ENCODE assay signal across 9 cellular contexts in the genomic region with DNA sequence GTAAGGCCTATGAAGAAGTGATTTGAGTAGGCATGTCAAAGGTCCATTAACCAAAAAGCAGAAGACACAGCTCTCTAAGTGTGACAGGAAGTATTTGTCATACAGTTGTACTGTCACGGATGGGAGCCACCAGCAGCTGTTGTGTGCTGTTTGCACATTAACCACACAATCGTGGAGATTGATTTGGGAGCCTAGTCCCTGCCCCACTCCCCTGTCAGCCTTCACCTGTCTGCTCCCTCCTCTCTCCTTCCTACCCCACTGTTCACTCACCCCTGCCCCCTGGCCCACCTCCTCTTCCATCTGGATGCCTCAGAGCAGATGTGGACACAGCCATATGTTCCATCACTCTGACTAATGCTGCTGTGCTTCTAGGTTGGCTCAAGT.
DNase-seq lines count a peak whose midpoint lies in the region; ATAC-seq and TF ChIP-seq lines count a peak whose summit lies in the region.
"Had no signal": no experiment of that assay in that cellular context is flagged by ENCODE, and none has a peak within 500 bp of the region (broad histone marks: within the 10 kb centered on the region; RNA-seq: fewer than 3 reads in every experiment).

No MANE protein-coding gene starts in this region.

- H3K4me1 ChIP-seq in upper lobe of right lung: no peaks in the 10 kb centered on the region

- H3K4me3 Mint-ChIP-seq in activated naive CD8-positive, alpha-beta T cell treated with anti-CD3 and anti-CD28 coated beads, Interleukin-2, amount 10 ng/mL, durations not matched to agents 7 days and 5 days: no peak overlapping the region
- H3K4me3 Mint-ChIP-seq in activated naive CD8-positive, alpha-beta T cell treated with anti-CD3 and anti-CD28 coated beads for 36 hours: no peak overlapping the region

- no peaks in the 10 kb centered on the region for H3K36me3 Mint-ChIP-seq in activated naive CD8-positive, alpha-beta T cell treated with anti-CD3 and anti-CD28 coated beads, Interleukin-2, amount 10 ng/mL, durations not matched to agents 7 days and 5 days
- no peaks in the 10 kb centered on the region for H3K36me3 Mint-ChIP-seq in activated naive CD8-positive, alpha-beta T cell treated with anti-CD3 and anti-CD28 coated beads for 36 hours

- H3K36me3 ChIP-seq in upper lobe of right lung: no peaks in the 10 kb centered on the region

- H3K9me3 Mint-ChIP-seq in activated naive CD8-positive, alpha-beta T cell treated with anti-CD3 and anti-CD28 coated beads, Interleukin-2, amount 10 ng/mL, durations not matched to agents 7 days and 5 days: no peaks in the 10 kb centered on the region
- no peaks in the 10 kb centered on the region for H3K9me3 Mint-ChIP-seq in activated naive CD8-positive, alpha-beta T cell treated with anti-CD3 and anti-CD28 coated beads for 36 hours

- H3K4me1 Mint-ChIP-seq in activated naive CD8-positive, alpha-beta T cell treated with anti-CD3 and anti-CD28 coated beads, Interleukin-2, amount 10 ng/mL, durations not matched to agents 7 days and 5 days: peaks cover 2% of the 10 kb centered on the region
- H3K4me1 Mint-ChIP-seq in activated naive CD8-positive, alpha-beta T cell treated with anti-CD3 and anti-CD28 coated beads for 36 hours: peaks cover 6% of the 10 kb centered on the region

- POLR2A ChIA-PET in activated naive CD8-positive, alpha-beta T cell treated with anti-CD3 and anti-CD28 coated beads, Interleukin-2, amount 10 ng/mL, durations not matched to agents 7 days and 5 days (lab: Charles Lee): no interaction called here

- no peak for DNase-seq in activated naive CD8-positive, alpha-beta T cell treated with anti-CD3 and anti-CD28 coated beads, Interleukin-2, amount 10 ng/mL, durations not matched to agents 7 days and 5 days
- no peak for DNase-seq in activated naive CD8-positive, alpha-beta T cell treated with anti-CD3 and anti-CD28 coated beads for 36 hours
- peak; percentile 10 for DNase-seq in NCI-H774 (lab: John Stamatoyannopoulos, UW)
- no peak for DNase-seq in upper lobe of right lung
- DNase-seq in NCI-H2081 treated with DMSO at 0.1 percent for 48 hours (lab: John Stamatoyannopoulos, UW): no peak
- DNase-seq in NCI-H1930 (lab: John Stamatoyannopoulos, UW): no peak
- DNase-seq in posterior cingulate gyrus: no peak

- no peak overlapping the region for H3K4me3 ChIP-seq in upper lobe of right lung
- H3K4me3 ChIP-seq: skin epidermis had no signal

- peaks cover 23% of the 10 kb centered on the region for H3K27me3 Mint-ChIP-seq in activated naive CD8-positive, alpha-beta T cell treated with anti-CD3 and anti-CD28 coated beads, Interleukin-2, amount 10 ng/mL, durations not matched to agents 7 days and 5 days
- H3K27me3 Mint-ChIP-seq in activated naive CD8-positive, alpha-beta T cell treated with anti-CD3 and anti-CD28 coated beads for 36 hours: peaks cover 6% of the 10 kb centered on the region

- H3K9me3 ChIP-seq in upper lobe of right lung: no peaks in the 10 kb centered on the region

- H3K27ac ChIP-seq in upper lobe of right lung: no peak overlapping the region
- H3K27ac ChIP-seq: skin epidermis had no signal

- no peak for TF ChIP-seq CTCF in upper lobe of right lung (IDR thresholded peaks at IDR 0.05)

- intact Hi-C loops in upper lobe of right lung (cut with DNase I) (no loop called here), posterior cingulate gyrus (cut with DNase I) (loop anchor here (10.0 kb wide), 1 partner anchor 862 kb away; no protein-coding TSS in a partner anchor)

- no peaks in the 10 kb centered on the region for H3K27me3 ChIP-seq in upper lobe of right lung

- no peak overlapping the region for H3K27ac Mint-ChIP-seq in activated naive CD8-positive, alpha-beta T cell treated with anti-CD3 and anti-CD28 coated beads, Interleukin-2, amount 10 ng/mL, durations not matched to agents 7 days and 5 days
- H3K27ac Mint-ChIP-seq in activated naive CD8-positive, alpha-beta T cell treated with anti-CD3 and anti-CD28 coated beads for 36 hours: no peak overlapping the region

- peak; percentile 30 for ATAC-seq in activated naive CD8-positive, alpha-beta T cell treated with anti-CD3 and anti-CD28 coated beads, Interleukin-2, amount 10 ng/mL, durations not matched to agents 7 days and 5 days (ENCODE audit: low read depth)
- peak; percentile 73 for ATAC-seq in HG02981 (IDR thresholded peaks at IDR 0.05; ENCODE audit: unreplicated experiment)
- peak; percentile 72 for ATAC-seq in upper lobe of right lung
